10 cellular contexts compared by ENCODE assay signal in the genomic region with DNA sequence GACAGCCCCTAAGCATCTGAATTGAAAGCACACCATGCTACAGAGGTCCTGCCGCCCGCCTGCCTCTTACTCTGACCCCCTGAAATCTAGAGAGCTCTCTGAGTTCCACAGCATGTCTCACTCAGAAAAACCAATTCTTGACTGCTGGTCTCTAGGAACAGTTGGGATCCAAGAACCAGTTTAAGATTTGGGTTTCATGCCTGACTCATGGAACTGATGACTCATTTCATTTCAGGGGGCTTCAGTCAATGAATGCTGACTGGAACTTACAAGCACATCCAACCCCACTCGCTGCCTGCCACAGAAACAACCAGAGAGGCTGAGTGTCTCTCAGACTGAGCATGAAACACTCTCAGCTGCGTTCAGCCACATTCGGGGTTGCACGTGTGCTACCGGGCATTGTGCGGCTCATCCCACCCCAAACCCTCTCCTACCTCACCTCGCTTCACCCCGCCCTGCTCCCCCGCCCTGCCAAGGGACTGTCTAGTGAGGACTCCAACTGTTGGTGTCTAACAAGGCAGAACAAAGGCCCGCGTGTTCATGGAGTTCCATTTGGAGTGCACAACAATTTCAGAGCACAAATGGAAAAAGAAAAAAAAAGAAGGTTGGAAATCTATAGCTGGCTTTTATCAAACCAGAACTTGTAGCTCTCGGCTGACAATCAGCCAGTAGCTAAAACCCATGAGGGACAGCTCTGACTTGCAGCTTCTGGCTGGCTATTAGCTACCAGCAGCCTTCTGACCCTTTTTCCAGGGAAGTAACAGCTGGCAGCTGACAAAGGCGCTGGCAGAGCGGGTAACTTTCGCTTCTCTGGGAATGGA. TPM values are rescaled to one million over a fixed set of nuclear protein-coding genes. Genes with fewer than 3 reads are reported as not detected.
A peak's percentile ranks its signal among the peaks of the same experiment; 100 is the strongest.
DNase-seq lines count a peak whose midpoint lies in the region; ATAC-seq, FAIRE-seq and TF ChIP-seq lines count a peak whose summit lies in the region.
"Had no signal": no experiment of that assay in that cellular context is flagged by ENCODE, and none has a peak within 500 bp of the region (broad histone marks: within the 10 kb centered on the region; RNA-seq: fewer than 3 reads in every experiment).

No MANE protein-coding gene starts in this region.

- H3K9ac ChIP-seq in HepG2 (ENCODE audit: insufficient read depth, low read depth, low read length), result no peak overlapping the region

- TF ChIP-seq POLR2A in right lobe of liver (IDR thresholded peaks at IDR 0.05), result no peak
- no peak for TF ChIP-seq POLR2A in HepG2 (IDR thresholded peaks at IDR 0.05; ENCODE audit: insufficient read depth in 1 of 2, low read depth in 2 of 2, low read length in 2 of 2)

- CTCF ChIA-PET in HepG2 (lab: Yijun Ruan, JAX; ENCODE audit: low intra/inter-chr PET ratio, low total read pairs), result no interaction called here

- H3K4me2 ChIP-seq in HepG2 (ENCODE audit: low read depth, low read length), result no peak overlapping the region

- H3K27me3 ChIP-seq in right lobe of liver, result no peaks in the 10 kb centered on the region
- H3K27me3 ChIP-seq in HepG2 (ENCODE audit: control insufficient read depth in 1 of 2, insufficient read depth in 2 of 2, low read length in 2 of 2), result no peaks in the 10 kb centered on the region; a peak in 1 of 5 replicates

- H3K4me1 ChIP-seq in right lobe of liver (no peaks in the 10 kb centered on the region), HepG2 (ENCODE audit: insufficient read depth, low read length) (peaks cover 11% of the 10 kb centered on the region)

- no peak for TF ChIP-seq RAD21 in HepG2 (CRISPR knock-in tag; IDR thresholded peaks at IDR 0.05)

- no peak for TF ChIP-seq CTCF in right lobe of liver (IDR thresholded peaks at IDR 0.05)
- no peak for TF ChIP-seq CTCF in HepG2 (CRISPR knock-in tag; IDR thresholded peaks at IDR 0.05)
- TF ChIP-seq CTCF in coronary artery (IDR thresholded peaks at IDR 0.05), result no peak

- no peaks in the 10 kb centered on the region for H3K9me3 ChIP-seq in right lobe of liver
- no peaks in the 10 kb centered on the region for H3K9me3 ChIP-seq in HepG2 (ENCODE audit: low read length)

- WGBS in right lobe of liver (ENCODE audit: insufficient coverage, low coverage, low lambda C conversion rate, missing lambda C conversion rate), result 68% methylated on average over 15 of the region's 17 CpGs
- WGBS in HepG2 (ENCODE audit: low lambda C conversion rate), result 75% methylated on average over 17 of the region's 17 CpGs

- ATAC-seq in right lobe of liver (peak; percentile 66 to 82 (median 74)), HepG2 (no peak), GM21381 (IDR thresholded peaks at IDR 0.05; ENCODE audit: unreplicated experiment) (no peak), GM19395 (IDR thresholded peaks at IDR 0.05; ENCODE audit: unreplicated experiment) (no peak)

- no TSS peak for BruUV-seq in HepG2 (replicated peaks; lab: Mats Ljungman, UMichigan)

- TF ChIP-seq EP300 in HepG2 (IDR thresholded peaks at IDR 0.05; ENCODE audit: low read depth in 2 of 2, low read length in 2 of 2) (no peak), HepG2 (CRISPR knock-in tag; IDR thresholded peaks at IDR 0.05; ENCODE audit: borderline replicate concordance) (no peak)

- in situ Hi-C loops in HepG2 (cut with HindIII; ENCODE audit: extremely low pct_ligation_motif_present, low pct_unique_long_range_greater_than_20kb), result loop anchor here (25.0 kb wide), 2 partner anchors 263 to 563 kb away; no protein-coding TSS in a partner anchor

- H2AFZ ChIP-seq in HepG2 (ENCODE audit: low read length), result no peak overlapping the region

- POLR2A ChIA-PET in HepG2 (lab: Yijun Ruan, JAX), result no interaction called here

- no peaks in the 10 kb centered on the region for H3K79me2 ChIP-seq in HepG2 (ENCODE audit: insufficient read depth, low read length)

- H3K4me3 ChIP-seq in right lobe of liver (no peak overlapping the region), HepG2 (replicated peaks in 1 of 3; ENCODE audit: insufficient read depth in 1 of 3, low read depth in 2 of 3, low read length in 3 of 3) (no peak overlapping the region), coronary artery (peak overlapping the region; percentile 56)

- intact Hi-C loops in right lobe of liver (cut with DNase I), result no loop called here
- intact Hi-C loops in HepG2 (cut with micrococcal nuclease; ENCODE audit: unreplicated experiment), result no loop called here

- H3K27ac ChIP-seq in right lobe of liver (no peak overlapping the region), HepG2 (ENCODE audit: extremely low read length, insufficient read depth, low read length) (no peak overlapping the region), coronary artery (peak overlapping the region; percentile 71 to 80)

- FAIRE-seq in HepG2 (lab: Jason Lieb, UNC), result no peak

- peak in 2 of 3 donors; percentile 23 to 69 for DNase-seq in right lobe of liver
- no peak for DNase-seq in HepG2 (ENCODE audit: low spot score)
- no peak for DNase-seq in coronary artery (ENCODE audit: low spot score)
- DNase-seq in midbrain (lab: John Stamatoyannopoulos, UW), result peak; percentile 72
- no peak for DNase-seq in central memory CD4-positive, alpha-beta T cell
- no peak for DNase-seq in SK-N-DZ (ENCODE audit: low spot score)
- DNase-seq: CD4-positive, alpha-beta T cell; NK-92 treated with Interleukin-12 subunit alpha and Interleukin-12 subunit beta, amount 100 ng/mL, for 24 hours had no signal

- H3K36me3 ChIP-seq in right lobe of liver (no peaks in the 10 kb centered on the region), HepG2 (replicated peaks in 1 of 2; ENCODE audit: control insufficient read depth in 1 of 2, insufficient read depth in 2 of 2, low read length in 2 of 2) (no peaks in the 10 kb centered on the region)

- H4K20me1 ChIP-seq in HepG2 (ENCODE audit: insufficient read depth, low read length), result no peaks in the 10 kb centered on the region

TF ChIP-seq in HepG2, 621 proteins besides CTCF, POLR2A, EP300 and RAD21 (continues in another document):
- no peak for TF ChIP-seq YEATS4 (CRISPR knock-in tag; IDR thresholded peaks at IDR 0.05; ENCODE audit: borderline replicate concordance)
- TF ChIP-seq, protein P1, sequence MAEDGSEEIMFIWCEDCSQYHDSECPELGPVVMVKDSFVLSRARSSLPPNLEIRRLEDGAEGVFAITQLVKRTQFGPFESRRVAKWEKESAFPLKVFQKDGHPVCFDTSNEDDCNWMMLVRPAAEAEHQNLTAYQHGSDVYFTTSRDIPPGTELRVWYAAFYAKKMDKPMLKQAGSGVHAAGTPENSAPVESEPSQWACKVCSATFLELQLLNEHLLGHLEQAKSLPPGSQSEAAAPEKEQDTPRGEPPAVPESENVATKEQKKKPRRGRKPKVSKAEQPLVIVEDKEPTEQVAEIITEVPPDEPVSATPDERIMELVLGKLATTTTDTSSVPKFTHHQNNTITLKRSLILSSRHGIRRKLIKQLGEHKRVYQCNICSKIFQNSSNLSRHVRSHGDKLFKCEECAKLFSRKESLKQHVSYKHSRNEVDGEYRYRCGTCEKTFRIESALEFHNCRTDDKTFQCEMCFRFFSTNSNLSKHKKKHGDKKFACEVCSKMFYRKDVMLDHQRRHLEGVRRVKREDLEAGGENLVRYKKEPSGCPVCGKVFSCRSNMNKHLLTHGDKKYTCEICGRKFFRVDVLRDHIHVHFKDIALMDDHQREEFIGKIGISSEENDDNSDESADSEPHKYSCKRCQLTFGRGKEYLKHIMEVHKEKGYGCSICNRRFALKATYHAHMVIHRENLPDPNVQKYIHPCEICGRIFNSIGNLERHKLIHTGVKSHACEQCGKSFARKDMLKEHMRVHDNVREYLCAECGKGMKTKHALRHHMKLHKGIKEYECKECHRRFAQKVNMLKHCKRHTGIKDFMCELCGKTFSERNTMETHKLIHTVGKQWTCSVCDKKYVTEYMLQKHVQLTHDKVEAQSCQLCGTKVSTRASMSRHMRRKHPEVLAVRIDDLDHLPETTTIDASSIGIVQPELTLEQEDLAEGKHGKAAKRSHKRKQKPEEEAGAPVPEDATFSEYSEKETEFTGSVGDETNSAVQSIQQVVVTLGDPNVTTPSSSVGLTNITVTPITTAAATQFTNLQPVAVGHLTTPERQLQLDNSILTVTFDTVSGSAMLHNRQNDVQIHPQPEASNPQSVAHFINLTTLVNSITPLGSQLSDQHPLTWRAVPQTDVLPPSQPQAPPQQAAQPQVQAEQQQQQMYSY (CRISPR knock-in tag; IDR thresholded peaks at IDR 0.05), result no peak
- no peak for TF ChIP-seq ADNP (CRISPR knock-in tag; IDR thresholded peaks at IDR 0.05)
- TF ChIP-seq MTA3 (CRISPR knock-in tag; IDR thresholded peaks at IDR 0.05), result no peak
- TF ChIP-seq ZNF33A (CRISPR knock-in tag; IDR thresholded peaks at IDR 0.05; ENCODE audit: borderline replicate concordance), result no peak

RNA-seq across cellular contexts. Expression of a gene that starts 20.0 kb away (rescaled TPM):
- 10 to 100 TPM in 2 of 6 experiments, 1 to 10 TPM in 4; 5.0 to 21.9 (median 8.6) TPM for total RNA-seq in right lobe of liver
- total RNA-seq in HepG2 (2016; rRNA removed; fragmentation: Illumina TruSeq; extraction: Trizol), result 7.2 and 8.1 TPM in 2 replicates
- total RNA-seq in HepG2 (2016; cell fraction: cytosol; rRNA removed; fragmentation: Illumina TruSeq; extraction: Trizol; ENCODE audit: low read depth), result 3.0 and 3.4 TPM in 2 replicates
- total RNA-seq in HepG2 (2016; cell fraction: insoluble cytoplasmic fraction; rRNA removed; fragmentation: Illumina TruSeq; extraction: Trizol), result 6.7 and 7.7 TPM in 2 replicates
- 8.2 and 8.7 TPM in 2 replicates for total RNA-seq in HepG2 (2016; cell fraction: membrane; rRNA removed; fragmentation: Illumina TruSeq; extraction: Trizol)
- total RNA-seq in HepG2 (2016; cell fraction: nucleus; rRNA removed; fragmentation: Illumina TruSeq; extraction: Trizol), result 4.9 and 7.7 TPM in 2 replicates
- polyA plus RNA-seq in HepG2 (2011; rRNA removed), result 6.7 and 9.0 TPM in 2 replicates
- 6.2 and 8.5 TPM in 2 replicates for polyA plus RNA-seq in HepG2 (2011; cell fraction: cytosol; rRNA removed)
- 3.9 and 4.2 TPM in 2 replicates for polyA plus RNA-seq in HepG2 (2011; cell fraction: nucleus; rRNA removed)
- 7.5 and 14.6 TPM in 2 replicates for polyA plus RNA-seq in HepG2 (2012)
- 2.9 and 3.1 TPM in 2 replicates for polyA plus RNA-seq in HepG2 (2016; cell fraction: cytosol; fragmentation: Illumina TruSeq; extraction: Trizol; ENCODE audit: low read depth)
- polyA plus RNA-seq in HepG2 (2016; cell fraction: insoluble cytoplasmic fraction; fragmentation: Illumina TruSeq; extraction: Trizol; ENCODE audit: low read depth), result 7.0 and 10.0 TPM in 2 replicates
- 5.9 and 7.5 TPM in 2 replicates for polyA plus RNA-seq in HepG2 (2016; cell fraction: membrane; fragmentation: Illumina TruSeq; extraction: Trizol; ENCODE audit: low read depth)
- 4.2 and 6.1 TPM in 2 replicates for polyA plus RNA-seq in HepG2 (2016; cell fraction: nucleus; fragmentation: Illumina TruSeq; extraction: Trizol; ENCODE audit: insufficient read depth, low read depth)
- 22.7 and 33.3 TPM in 2 replicates for polyA minus RNA-seq in HepG2 (2011; rRNA and poly(A)+ RNA removed; ENCODE audit: low replicate concordance)
- polyA minus RNA-seq in HepG2 (2011; cell fraction: cytosol; rRNA and poly(A)+ RNA removed), result 5.7 and 6.9 TPM in 2 replicates
- polyA minus RNA-seq in HepG2 (2011; cell fraction: nucleus; rRNA and poly(A)+ RNA removed), result 5.8 TPM in 2 replicates
- polyA plus RNA-seq in SK-N-DZ (2014; cell fraction: cytosol; rRNA removed), result 0.42 and 0.70 TPM in 2 replicates
- polyA plus RNA-seq in SK-N-DZ (2014; cell fraction: nucleus; rRNA removed), result 1.4 TPM in 1 of 2 replicates, not detected in the other

Comparison
In these comparisons a context has a peak if more than half of its experiments do, and no peak if none do; other contexts are left out.
1. ATAC-seq: peak in right lobe of liver (4 of 4); none in HepG2 (single experiment), GM21381 (single experiment) and GM19395 (single experiment).
2. DNase-seq: peak in right lobe of liver (2 of 3) and midbrain (single experiment); none in HepG2 (single experiment), coronary artery (single experiment), central memory CD4-positive, alpha-beta T cell (single experiment) and SK-N-DZ (single experiment).
3. H3K27ac ChIP-seq: peak in coronary artery (2 of 2); none in right lobe of liver (0 of 3) and HepG2 (single experiment).